ENCODE assay signal across 2 cellular contexts in the genomic region with DNA sequence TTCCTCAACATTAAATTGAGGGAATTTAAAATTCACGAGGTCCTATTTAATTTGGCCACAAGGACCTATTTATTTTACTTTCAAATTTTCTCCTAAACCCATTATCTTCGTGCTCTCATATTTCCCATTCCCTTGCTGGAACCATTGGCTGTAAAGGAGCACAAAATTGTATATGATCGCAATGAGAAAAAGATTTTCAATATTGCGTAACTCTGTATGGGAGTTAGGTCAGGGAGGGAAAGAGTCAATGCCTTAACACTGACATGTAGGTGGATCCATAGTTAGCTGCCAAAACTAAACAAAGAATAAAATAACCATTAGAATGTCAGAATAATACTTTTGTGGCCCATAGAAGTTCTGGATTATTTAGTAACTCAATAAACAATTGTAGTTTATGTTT.
TF ChIP-seq lines count a peak whose summit lies in the region.

No MANE protein-coding gene starts in this region.

TF ChIP-seq in IMR-90, 13 proteins besides CTCF, POLR2A, EP300 and RAD21:
- TF ChIP-seq FOS (IDR thresholded peaks at IDR 0.05; ENCODE audit: low read depth, low read length) (no peak), CEBPB (IDR thresholded peaks at IDR 0.05; ENCODE audit: low read depth, low read length) (peak; percentile 96), BHLHE40 (IDR thresholded peaks at IDR 0.05; ENCODE audit: low read depth, low read length) (no peak), NFE2L2 (IDR thresholded peaks at IDR 0.05; ENCODE audit: low read depth, low read length) (no peak), RCOR1 (IDR thresholded peaks at IDR 0.05; ENCODE audit: insufficient replicate concordance, low read length) (no peak), MAFK (IDR thresholded peaks at IDR 0.05; ENCODE audit: low read depth, low read length) (no peak)
- TF ChIP-seq, protein P1, sequence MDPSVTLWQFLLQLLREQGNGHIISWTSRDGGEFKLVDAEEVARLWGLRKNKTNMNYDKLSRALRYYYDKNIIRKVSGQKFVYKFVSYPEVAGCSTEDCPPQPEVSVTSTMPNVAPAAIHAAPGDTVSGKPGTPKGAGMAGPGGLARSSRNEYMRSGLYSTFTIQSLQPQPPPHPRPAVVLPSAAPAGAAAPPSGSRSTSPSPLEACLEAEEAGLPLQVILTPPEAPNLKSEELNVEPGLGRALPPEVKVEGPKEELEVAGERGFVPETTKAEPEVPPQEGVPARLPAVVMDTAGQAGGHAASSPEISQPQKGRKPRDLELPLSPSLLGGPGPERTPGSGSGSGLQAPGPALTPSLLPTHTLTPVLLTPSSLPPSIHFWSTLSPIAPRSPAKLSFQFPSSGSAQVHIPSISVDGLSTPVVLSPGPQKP (IDR thresholded peaks at IDR 0.05; ENCODE audit: borderline replicate concordance, low read depth, low read length) = no peak
TF ChIP-seq in IMR-90: peak in this region for 1.

TF ChIP-seq in H1, 55 proteins besides CTCF, POLR2A, EP300 and RAD21:
- TF ChIP-seq ZNF274 (IDR thresholded peaks at IDR 0.05; ENCODE audit: borderline replicate concordance, extremely low read depth, low read length) (no peak), CEBPB (IDR thresholded peaks at IDR 0.05; ENCODE audit: low read depth, low read length) (peak; percentile 96), SP1 (IDR thresholded peaks at IDR 0.05; ENCODE audit: low read depth, low read length) (no peak), CHD2 (IDR thresholded peaks at IDR 0.05; ENCODE audit: low read length) (no peak)
